Comparison of ENCODE assay signal across 24 cellular contexts in genomic region chr1:22057861-22058260, GRCh38. TPM values are rescaled to one million over a fixed set of nuclear protein-coding genes. Genes with fewer than 3 reads are reported as not detected.
DNase-seq lines count a peak whose midpoint lies in the region; ATAC-seq, FAIRE-seq and TF ChIP-seq lines count a peak whose summit lies in the region.
"Had no signal": no experiment of that assay in that cellular context is flagged by ENCODE, and none has a peak within 500 bp of the region (broad histone marks: within the 10 kb centered on the region; RNA-seq: fewer than 3 reads in every experiment).

No MANE protein-coding gene starts in this region.

- 96% methylated on average over 10 of the region's 10 CpGs for WGBS in K562 (ENCODE audit: insufficient coverage, low coverage, missing lambda C conversion rate)

- peaks cover 67% of the 10 kb centered on the region for H3K4me1 Mint-ChIP-seq in activated CD4-positive, alpha-beta memory T cell treated with anti-CD3 and anti-CD28 coated beads for 36 hours (ENCODE audit: low read depth)
- H3K4me1 Mint-ChIP-seq in activated CD4-positive, alpha-beta memory T cell treated with anti-CD3 and anti-CD28 coated beads, Interleukin-2, amount 10 ng/mL, durations not matched to agents 7 days and 5 days, result peaks cover 65% of the 10 kb centered on the region
- H3K4me1 Mint-ChIP-seq in CD8-positive, alpha-beta memory T cell, result peaks cover 71 to 89% (median 88%) of the 10 kb centered on the region in 3 donors
- H3K4me1 Mint-ChIP-seq in natural killer cell treated with Interleukin-12 subunit alpha and Interleukin-12 subunit beta and Interleukin-15 and Interleukin-18, amount 100 ng/mL, for 72 hours (ENCODE audit: low read depth in 2 of 2), result peaks cover 53 to 70% of the 10 kb centered on the region in 2 donors

- H3K79me2 ChIP-seq in K562 (ENCODE audit: control insufficient read depth, insufficient read depth, low read length), result peaks cover 98% of the 10 kb centered on the region

- H3K4me1 ChIP-seq in CD8-positive, alpha-beta memory T cell (ENCODE audit: insufficient read depth, low read length), result peaks cover 78% of the 10 kb centered on the region
- H3K4me1 ChIP-seq in K562 (replicated peaks in 1 of 2; ENCODE audit: control insufficient read depth in 2 of 2, insufficient read depth in 2 of 2, low read length in 2 of 2), result peaks cover 10 to 14% of the 10 kb centered on the region in 2 experiments; a peak in 4 of 5 replicates
- peaks cover 16% of the 10 kb centered on the region for H3K4me1 ChIP-seq in A673 (ENCODE audit: insufficient read depth, low read length, poor library complexity, severe bottlenecking)
- peaks cover 97% of the 10 kb centered on the region for H3K4me1 ChIP-seq in left ventricle myocardium inferior

- no peaks in the 10 kb centered on the region for H3K27me3 ChIP-seq in CD8-positive, alpha-beta memory T cell (ENCODE audit: insufficient read depth, low read length, poor library complexity, severe bottlenecking)
- no peaks in the 10 kb centered on the region for H3K27me3 ChIP-seq in K562 (ENCODE audit: control insufficient read depth in 2 of 2, insufficient read depth in 2 of 2, low read length in 2 of 2)
- no peaks in the 10 kb centered on the region for H3K27me3 ChIP-seq in A673 (replicated peaks; ENCODE audit: insufficient read depth, low read depth, low read length, poor library complexity)
- no peaks in the 10 kb centered on the region for H3K27me3 ChIP-seq in left ventricle myocardium inferior (ENCODE audit: low read depth)
- H3K27me3 ChIP-seq: right atrium auricular region, tibial artery had no signal

- in situ Hi-C loops in K562 (cut with MboI), result no loop called here

- H3K4me3 ChIP-seq in CD8-positive, alpha-beta memory T cell (ENCODE audit: low read length), result no peak overlapping the region
- H3K4me3 ChIP-seq in K562 (no peak overlapping the region), A673 (ENCODE audit: low read depth, low read length, poor library complexity, severe bottlenecking) (no peak overlapping the region), left ventricle myocardium inferior (no peak overlapping the region)
- H3K4me3 ChIP-seq: A549, right atrium auricular region, tibial artery had no signal

- no peaks in the 10 kb centered on the region for H3K27me3 Mint-ChIP-seq in activated CD4-positive, alpha-beta memory T cell treated with anti-CD3 and anti-CD28 coated beads for 36 hours
- H3K27me3 Mint-ChIP-seq in activated CD4-positive, alpha-beta memory T cell treated with anti-CD3 and anti-CD28 coated beads, Interleukin-2, amount 10 ng/mL, durations not matched to agents 7 days and 5 days, result no peaks in the 10 kb centered on the region
- H3K27me3 Mint-ChIP-seq in CD8-positive, alpha-beta memory T cell, result peaks cover 0 to 2% of the 10 kb centered on the region in 2 donors
- H3K27me3 Mint-ChIP-seq in natural killer cell treated with Interleukin-12 subunit alpha and Interleukin-12 subunit beta and Interleukin-15 and Interleukin-18, amount 100 ng/mL, for 72 hours, result no peaks in the 10 kb centered on the region
- H3K27me3 Mint-ChIP-seq: activated CD4-positive, alpha-beta T cell treated with anti-CD3 and anti-CD28 coated beads, Interleukin-2, amount 10 ng/mL, durations not matched to agents 7 days and 5 days had no signal

- no peak overlapping the region for H3K27ac ChIP-seq in CD8-positive, alpha-beta memory T cell (ENCODE audit: low read depth, low read length)
- no peak overlapping the region for H3K27ac ChIP-seq in K562 (ENCODE audit: extremely low read depth, low read depth, low read length)
- H3K27ac ChIP-seq in A673 (ENCODE audit: low read depth, low read length, poor library complexity, severe bottlenecking), result no peak overlapping the region
- H3K27ac ChIP-seq in left ventricle myocardium inferior (replicated peaks), result no peak overlapping the region
- H3K27ac ChIP-seq: A549, right atrium auricular region had no signal

- H3K9me3 ChIP-seq in CD8-positive, alpha-beta memory T cell (ENCODE audit: low read length), result no peaks in the 10 kb centered on the region
- H3K9me3 ChIP-seq in K562 (replicated peaks; ENCODE audit: control insufficient read depth, insufficient read depth, low read depth, low read length), result peaks cover 2% of the 10 kb centered on the region; the same call in 1 of the 2 replicates
- H3K9me3 ChIP-seq in A673 (ENCODE audit: low read depth, low read length, poor library complexity, severe bottlenecking), result no peaks in the 10 kb centered on the region
- no peaks in the 10 kb centered on the region for H3K9me3 ChIP-seq in left ventricle myocardium inferior (replicated peaks)
- H3K9me3 ChIP-seq: A549, right atrium auricular region, tibial artery had no signal

- CTCF ChIA-PET in activated CD4-positive, alpha-beta memory T cell treated with anti-CD3 and anti-CD28 coated beads for 36 hours (lab: Charles Lee), result interaction anchor here (1.3 to 1.9 kb wide), 2 partner anchors 35 to 787 kb away, joined by 3 to 7 read pairs; no protein-coding TSS in a partner anchor
- CTCF ChIA-PET in activated CD4-positive, alpha-beta memory T cell treated with anti-CD3 and anti-CD28 coated beads, Interleukin-2, amount 10 ng/mL, durations not matched to agents 7 days and 5 days (lab: Charles Lee), result interaction anchor here (1.5 to 2.6 kb wide), 2 partner anchors 18 to 33 kb away, joined by 4 to 9 read pairs; no protein-coding TSS in a partner anchor
- CTCF ChIA-PET in CD8-positive, alpha-beta memory T cell (lab: Charles Lee), result no interaction called here
- CTCF ChIA-PET in K562 (lab: Yijun Ruan, JAX; ENCODE audit: low intra/inter-chr PET ratio) (no interaction called here), A673 (lab: Charles Lee) (interaction anchor here (0.6 kb wide), 1 partner anchor 36 kb away, joined by 5 read pairs; no protein-coding TSS in a partner anchor)

- DNase-seq in activated CD4-positive, alpha-beta memory T cell treated with anti-CD3 and anti-CD28 coated beads for 36 hours, result no peak
- DNase-seq in activated CD4-positive, alpha-beta memory T cell treated with anti-CD3 and anti-CD28 coated beads, Interleukin-2, amount 10 ng/mL, durations not matched to agents 7 days and 5 days, result no peak
- no peak for DNase-seq in CD8-positive, alpha-beta memory T cell
- DNase-seq in K562 (ENCODE audit: extremely low read depth in 1 of 4, low spot score in 3 of 4) (no peak), iPS-NIHi7 (ENCODE audit: extremely low spot score) (no peak), A673 (ENCODE audit: low spot score) (no peak), left ventricle myocardium inferior (no peak)
- no peak for DNase-seq in natural killer cell treated with Interleukin-12 subunit alpha and Interleukin-12 subunit beta and Interleukin-15 and Interleukin-18, amount 100 ng/mL, for 72 hours (ENCODE audit: low spot score)
- DNase-seq: activated CD4-positive, alpha-beta T cell treated with anti-CD3 and anti-CD28 coated beads, Interleukin-2, amount 10 ng/mL, durations not matched to agents 7 days and 5 days; activated effector memory CD4-positive, alpha-beta T cell treated with Interleukin-2 at 50 U/mL for 16 hours; C1 segment of cervical spinal cord; DND-41; NCI-H1694; NCI-H446; occipital lobe; stimulated activated CD4-positive, alpha-beta T cell treated with anti-CD3 and anti-CD28 coated beads, Interleukin-15, amount 100 ng/mL, for 24 hours; stimulated activated naive CD4-positive, alpha-beta T cell; SW 1271; tibial artery had no signal

- intact Hi-C loops in activated CD4-positive, alpha-beta memory T cell treated with anti-CD3 and anti-CD28 coated beads for 36 hours (cut with micrococcal nuclease), result loop anchor here (2.0 kb wide), 1 partner anchor 17 kb away; no protein-coding TSS in a partner anchor
- intact Hi-C loops in K562 (cut with micrococcal nuclease) (no loop called here), A673 (cut with micrococcal nuclease; ENCODE audit: unreplicated experiment) (no loop called here), left ventricle myocardium inferior (cut with micrococcal nuclease) (no loop called here)

- POLR2A ChIA-PET in activated CD4-positive, alpha-beta memory T cell treated with anti-CD3 and anti-CD28 coated beads for 36 hours (lab: Charles Lee), result interaction anchor here (1.0 to 1.2 kb wide), 2 partner anchors 9 to 14 kb away, joined by 3 read pairs; no protein-coding TSS in a partner anchor
- POLR2A ChIA-PET in activated CD4-positive, alpha-beta memory T cell treated with anti-CD3 and anti-CD28 coated beads, Interleukin-2, amount 10 ng/mL, durations not matched to agents 7 days and 5 days (lab: Charles Lee), result interaction anchor here (43.8 kb wide), 1 partner anchor 25 kb away, joined by 1616 read pairs; no protein-coding TSS in a partner anchor
- POLR2A ChIA-PET in CD8-positive, alpha-beta memory T cell (lab: Charles Lee), result interaction anchor here (0.6 kb wide), 1 partner anchor 18 kb away, joined by 4 read pairs; no protein-coding TSS in a partner anchor
- POLR2A ChIA-PET in K562 (lab: Yijun Ruan, JAX), result no interaction called here
- POLR2A ChIA-PET in A673 (lab: Charles Lee; ENCODE audit: low non-redundant PET), result no interaction called here

- no peaks in the 10 kb centered on the region for H3K9me3 Mint-ChIP-seq in activated CD4-positive, alpha-beta memory T cell treated with anti-CD3 and anti-CD28 coated beads for 36 hours
- H3K9me3 Mint-ChIP-seq in activated CD4-positive, alpha-beta memory T cell treated with anti-CD3 and anti-CD28 coated beads, Interleukin-2, amount 10 ng/mL, durations not matched to agents 7 days and 5 days, result no peaks in the 10 kb centered on the region
- peaks cover 0 to 1% (median 0%) of the 10 kb centered on the region in 5 donors for H3K9me3 Mint-ChIP-seq in CD8-positive, alpha-beta memory T cell
- H3K9me3 Mint-ChIP-seq in natural killer cell treated with Interleukin-12 subunit alpha and Interleukin-12 subunit beta and Interleukin-15 and Interleukin-18, amount 100 ng/mL, for 72 hours, result no peaks in the 10 kb centered on the region
- H3K9me3 Mint-ChIP-seq: activated CD4-positive, alpha-beta T cell treated with anti-CD3 and anti-CD28 coated beads, Interleukin-2, amount 10 ng/mL, durations not matched to agents 7 days and 5 days had no signal

- no peaks in the 10 kb centered on the region for H3K36me3 ChIP-seq in CD8-positive, alpha-beta memory T cell (ENCODE audit: insufficient read depth, low read length)
- H3K36me3 ChIP-seq in K562 (ENCODE audit: control insufficient read depth, insufficient read depth, low read length), result peaks cover 46% of the 10 kb centered on the region
- H3K36me3 ChIP-seq in A673 (ENCODE audit: insufficient read depth, low read length, poor library complexity, severe bottlenecking), result peaks cover 10% of the 10 kb centered on the region
- peaks cover 7% of the 10 kb centered on the region for H3K36me3 ChIP-seq in left ventricle myocardium inferior
- H3K36me3 ChIP-seq: right atrium auricular region had no signal

- H3K4me2 ChIP-seq in K562 (ENCODE audit: insufficient read depth, low read length), result no peak overlapping the region
- H3K4me2 ChIP-seq: A549 had no signal

- no peak for TF ChIP-seq EP300 in K562 (IDR thresholded peaks at IDR 0.05; ENCODE audit: low read length)

- no peak overlapping the region for H3K4me3 Mint-ChIP-seq in activated CD4-positive, alpha-beta memory T cell treated with anti-CD3 and anti-CD28 coated beads for 36 hours
- H3K4me3 Mint-ChIP-seq in activated CD4-positive, alpha-beta memory T cell treated with anti-CD3 and anti-CD28 coated beads, Interleukin-2, amount 10 ng/mL, durations not matched to agents 7 days and 5 days, result no peak overlapping the region
- H3K4me3 Mint-ChIP-seq in CD8-positive, alpha-beta memory T cell, result peak overlapping the region; percentile 49 to 84 (median 57)
- peak overlapping the region; percentile 34 for H3K4me3 Mint-ChIP-seq in natural killer cell treated with Interleukin-12 subunit alpha and Interleukin-12 subunit beta and Interleukin-15 and Interleukin-18, amount 100 ng/mL, for 72 hours
- H3K4me3 Mint-ChIP-seq: activated CD4-positive, alpha-beta T cell treated with anti-CD3 and anti-CD28 coated beads, Interleukin-2, amount 10 ng/mL, durations not matched to agents 7 days and 5 days had no signal

- peaks cover 3% of the 10 kb centered on the region for H3K9me1 ChIP-seq in K562 (ENCODE audit: control insufficient read depth, insufficient read depth, low read length)

- TF ChIP-seq CTCF in K562 (IDR thresholded peaks at IDR 0.05 in 2 of 3, conservative IDR thresholded peaks at IDR 0.05 in 1 of 3; ENCODE audit: insufficient read depth in 2 of 3, low read depth in 1 of 3, low read length in 3 of 3), result no peak
- TF ChIP-seq CTCF in A673 (conservative IDR thresholded peaks at IDR 0.05; ENCODE audit: low read depth, low read length), result no peak
- no peak for TF ChIP-seq CTCF in left ventricle myocardium inferior (IDR thresholded peaks at IDR 0.05; ENCODE audit: borderline replicate concordance)

- H2AFZ ChIP-seq in K562 (ENCODE audit: low read depth, low read length), result no peak overlapping the region

- no peak for FAIRE-seq in K562 (lab: Jason Lieb, UNC)
- FAIRE-seq: A549, H1 had no signal

- peaks cover 37% of the 10 kb centered on the region for H3K36me3 Mint-ChIP-seq in activated CD4-positive, alpha-beta memory T cell treated with anti-CD3 and anti-CD28 coated beads for 36 hours
- peaks cover 65% of the 10 kb centered on the region for H3K36me3 Mint-ChIP-seq in activated CD4-positive, alpha-beta memory T cell treated with anti-CD3 and anti-CD28 coated beads, Interleukin-2, amount 10 ng/mL, durations not matched to agents 7 days and 5 days (ENCODE audit: low read depth)
- peaks cover 10 to 60% (median 15%) of the 10 kb centered on the region in 3 donors for H3K36me3 Mint-ChIP-seq in CD8-positive, alpha-beta memory T cell
- H3K36me3 Mint-ChIP-seq in natural killer cell treated with Interleukin-12 subunit alpha and Interleukin-12 subunit beta and Interleukin-15 and Interleukin-18, amount 100 ng/mL, for 72 hours, result peaks cover 13% of the 10 kb centered on the region

- H4K20me1 ChIP-seq in K562 (replicated peaks; ENCODE audit: control insufficient read depth, insufficient read depth, low read length), result peaks cover 38% of the 10 kb centered on the region

- TF ChIP-seq RAD21 in K562 (CRISPR knock-in tag; conservative IDR thresholded peaks at IDR 0.05 in 1 of 2, IDR thresholded peaks at IDR 0.05 in 1 of 2), result no peak

- TF ChIP-seq POLR2A in K562 (conservative IDR thresholded peaks at IDR 0.05), result no peak

- no peak for ATAC-seq in K562
- no peak for ATAC-seq in natural killer cell treated with Interleukin-12 subunit alpha and Interleukin-12 subunit beta and Interleukin-15 and Interleukin-18, amount 100 ng/mL, for 72 hours
- ATAC-seq: A549, left lobe of liver had no signal

- no TSS peak for BruUV-seq in K562 (replicated peaks; lab: Mats Ljungman, UMichigan)
- no TSS peak for BruUV-seq in A673 (replicated peaks; lab: Mats Ljungman, UMichigan)

- H3K27ac Mint-ChIP-seq in activated CD4-positive, alpha-beta memory T cell treated with anti-CD3 and anti-CD28 coated beads for 36 hours, result peak overlapping the region; percentile 56
- H3K27ac Mint-ChIP-seq in activated CD4-positive, alpha-beta memory T cell treated with anti-CD3 and anti-CD28 coated beads, Interleukin-2, amount 10 ng/mL, durations not matched to agents 7 days and 5 days, result no peak overlapping the region
- H3K27ac Mint-ChIP-seq in CD8-positive, alpha-beta memory T cell, result peak overlapping the region in 5 of 8 donors; percentile 17 to 94 (median 84)
- H3K27ac Mint-ChIP-seq in natural killer cell treated with Interleukin-12 subunit alpha and Interleukin-12 subunit beta and Interleukin-15 and Interleukin-18, amount 100 ng/mL, for 72 hours, result peak overlapping the region; percentile 31 to 90

- H3K9ac ChIP-seq in K562 (ENCODE audit: insufficient read depth in 1 of 2, low read depth in 2 of 2, low read length in 2 of 2), result no peak overlapping the region

RNA-seq across cellular contexts. Expression of gene CDC42, which starts 5.4 kb away (rescaled TPM):
- 100 to 1,000 TPM; 310 to 314 TPM for total RNA-seq in activated CD4-positive, alpha-beta memory T cell treated with anti-CD3 and anti-CD28 coated beads for 36 hours
- 100 to 1,000 TPM; 377 to 388 TPM for total RNA-seq in activated CD4-positive, alpha-beta memory T cell treated with anti-CD3 and anti-CD28 coated beads, Interleukin-2, amount 10 ng/mL, durations not matched to agents 7 days and 5 days
- 100 to 1,000 TPM; 317 to 347 TPM for total RNA-seq in CD8-positive, alpha-beta memory T cell
- polyA plus RNA-seq in CD8-positive, alpha-beta memory T cell, result 294 TPM
- 27.3 and 52.8 TPM in 2 replicates for total RNA-seq in K562 (2011; cell fraction: chromatin; rRNA removed; ENCODE audit: low replicate concordance)
- total RNA-seq in K562 (2011; cell fraction: nucleolus; rRNA removed), result 16.5 and 16.7 TPM in 2 replicates
- total RNA-seq in K562 (2011; cell fraction: nucleoplasm; rRNA removed), result 28.4 and 33.8 TPM in 2 replicates
- total RNA-seq in K562 (2014; rRNA removed) (186 and 222 TPM in 2 replicates), K562 (2014; rRNA removed; fragmentation: Illumina TruSeq; extraction: Trizol) (370 and 448 TPM in 2 replicates), K562 (2015; rRNA removed; fragmentation: Illumina TruSeq; extraction: Trizol) (313 and 336 TPM in 2 replicates), K562 (2021) (242 and 247 TPM in 2 replicates), A673 (2021) (188 and 198 TPM in 2 replicates), left ventricle myocardium inferior (126 TPM)
- polyA plus RNA-seq in K562 (2011; rRNA removed) (331 and 398 TPM in 2 replicates), K562 (2014; fragmentation: Illumina TruSeq; extraction: Trizol) (345 and 351 TPM in 2 replicates), K562 (2014; fragmentation: Nextera tagmentation; extraction: Ambion mirVana) (100 to 1,000 TPM; 230 to 325 TPM), K562 (2014; rRNA removed) (192 and 212 TPM in 2 replicates)
- polyA plus RNA-seq in K562 (2011; cell fraction: cytosol; rRNA removed), result 104 and 188 TPM in 2 replicates
- 43.4 and 84.2 TPM in 2 replicates for polyA plus RNA-seq in K562 (2011; cell fraction: nucleus; rRNA removed)
- 204 and 451 TPM in 2 replicates for polyA plus RNA-seq in K562 (2012)
- 345 and 401 TPM in 2 replicates for polyA minus RNA-seq in K562 (2011; rRNA and poly(A)+ RNA removed)
- 105 and 170 TPM in 2 replicates for polyA minus RNA-seq in K562 (2011; cell fraction: cytosol; rRNA and poly(A)+ RNA removed)
- polyA minus RNA-seq in K562 (2011; cell fraction: nucleus; rRNA and poly(A)+ RNA removed), result 11.2 and 35.4 TPM in 2 replicates
- 100 to 1,000 TPM; 191 to 394 TPM for total RNA-seq in natural killer cell treated with Interleukin-12 subunit alpha and Interleukin-12 subunit beta and Interleukin-15 and Interleukin-18, amount 100 ng/mL, for 72 hours

RNA-seq across cellular contexts. Expression of gene CELA3A, which starts 56.4 kb away (rescaled TPM):
- not detected for total RNA-seq in activated CD4-positive, alpha-beta memory T cell treated with anti-CD3 and anti-CD28 coated beads for 36 hours
- not detected for total RNA-seq in activated CD4-positive, alpha-beta memory T cell treated with anti-CD3 and anti-CD28 coated beads, Interleukin-2, amount 10 ng/mL, durations not matched to agents 7 days and 5 days
- not detected for total RNA-seq in CD8-positive, alpha-beta memory T cell
- not detected for polyA plus RNA-seq in CD8-positive, alpha-beta memory T cell
- not detected in 2 replicates for total RNA-seq in K562 (2011; cell fraction: chromatin; rRNA removed; ENCODE audit: low replicate concordance)
- total RNA-seq in K562 (2011; cell fraction: nucleolus; rRNA removed), result not detected in 2 replicates
- total RNA-seq in K562 (2011; cell fraction: nucleoplasm; rRNA removed), result not detected in 2 replicates
- total RNA-seq in K562 (2014; rRNA removed) (not detected in 2 replicates), K562 (2014; rRNA removed; fragmentation: Illumina TruSeq; extraction: Trizol) (not detected in 2 replicates), K562 (2015; rRNA removed; fragmentation: Illumina TruSeq; extraction: Trizol) (not detected in 2 replicates), K562 (2021) (5.4 and 5.7 TPM in 2 replicates), A673 (2021) (not detected in 2 replicates), left ventricle myocardium inferior (not detected)
- polyA plus RNA-seq in K562 (2011; rRNA removed) (not detected in 2 replicates), K562 (2014; fragmentation: Illumina TruSeq; extraction: Trizol) (not detected in 2 replicates), K562 (2014; fragmentation: Nextera tagmentation; extraction: Ambion mirVana) (not detected), K562 (2014; rRNA removed) (not detected in 2 replicates)
- not detected in 2 replicates for polyA plus RNA-seq in K562 (2011; cell fraction: cytosol; rRNA removed)
- polyA plus RNA-seq in K562 (2011; cell fraction: nucleus; rRNA removed), result not detected in 2 replicates
- polyA plus RNA-seq in K562 (2012), result not detected in 2 replicates
- polyA minus RNA-seq in K562 (2011; rRNA and poly(A)+ RNA removed), result not detected in 2 replicates
- not detected in 2 replicates for polyA minus RNA-seq in K562 (2011; cell fraction: cytosol; rRNA and poly(A)+ RNA removed)
- polyA minus RNA-seq in K562 (2011; cell fraction: nucleus; rRNA and poly(A)+ RNA removed), result not detected in 2 replicates
- not detected for total RNA-seq in natural killer cell treated with Interleukin-12 subunit alpha and Interleukin-12 subunit beta and Interleukin-15 and Interleukin-18, amount 100 ng/mL, for 72 hours
- total RNA-seq: activated CD4-positive, alpha-beta T cell treated with anti-CD3 and anti-CD28 coated beads, Interleukin-2, amount 10 ng/mL, durations not matched to agents 7 days and 5 days; H1; M059J; occipital lobe; right atrium auricular region had no signal
- polyA plus RNA-seq: A549, H1 had no signal

Comparison
In these comparisons a context has a peak if more than half of its experiments do, and no peak if none do; other contexts are left out.
1. H3K4me3 Mint-ChIP-seq: peak in CD8-positive, alpha-beta memory T cell (7 of 7) and natural killer cell treated with Interleukin-12 subunit alpha and Interleukin-12 subunit beta and Interleukin-15 and Interleukin-18, amount 100 ng/mL, for 72 hours (single experiment); none in activated CD4-positive, alpha-beta memory T cell treated with anti-CD3 and anti-CD28 coated beads for 36 hours (single experiment) and activated CD4-positive, alpha-beta memory T cell treated with anti-CD3 and anti-CD28 coated beads, Interleukin-2, amount 10 ng/mL, durations not matched to agents 7 days and 5 days (single experiment).
2. CTCF ChIA-PET loops: an anchor here in activated CD4-positive, alpha-beta memory T cell treated with anti-CD3 and anti-CD28 coated beads for 36 hours (1.3 to 1.9 kb wide), activated CD4-positive, alpha-beta memory T cell treated with anti-CD3 and anti-CD28 coated beads, Interleukin-2, amount 10 ng/mL, durations not matched to agents 7 days and 5 days (1.5 to 2.6 kb wide) and A673 (0.6 kb wide); none called in CD8-positive, alpha-beta memory T cell and K562.
3. POLR2A ChIA-PET loops: an anchor here in activated CD4-positive, alpha-beta memory T cell treated with anti-CD3 and anti-CD28 coated beads for 36 hours (1.0 to 1.2 kb wide), activated CD4-positive, alpha-beta memory T cell treated with anti-CD3 and anti-CD28 coated beads, Interleukin-2, amount 10 ng/mL, durations not matched to agents 7 days and 5 days (43.8 kb wide) and CD8-positive, alpha-beta memory T cell (0.6 kb wide); none called in K562 and A673.